ENCODE assay signal across 12 cellular contexts in genomic region chr2:177147834-177148233, GRCh38.
A peak's percentile ranks its signal among the peaks of the same experiment; 100 is the strongest.
DNase-seq lines count a peak whose midpoint lies in the region; ATAC-seq, FAIRE-seq and TF ChIP-seq lines count a peak whose summit lies in the region.
"Had no signal": no experiment of that assay in that cellular context is flagged by ENCODE, and none has a peak within 500 bp of the region (broad histone marks: within the 10 kb centered on the region; RNA-seq: fewer than 3 reads in every experiment).

No MANE protein-coding gene starts in this region.

- intact Hi-C loops in dorsolateral prefrontal cortex (cut with DNase I) = loop anchor here (5.0 kb wide), 3 partner anchors 511 to 1021 kb away; partner anchors contain the start of gene HOXD8 (in 1 of the 2)
- intact Hi-C loops in pancreas (cut with DNase I) = loop anchor here in 1 of 3 donors (10.0 kb wide), 1 partner anchor 1023 kb away; the partner anchor contains the start of genes HOXD8 and HOXD9

- peak overlapping the region in 37 of 59 donors; percentile 42 to 73 (median 57) for H3K4me3 ChIP-seq in dorsolateral prefrontal cortex
- H3K4me3 ChIP-seq in pancreas = no peak overlapping the region
- H3K4me3 ChIP-seq: SJSA1 had no signal

- peak in 3 of 4 donors; percentile 14 to 55 (median 48) for ATAC-seq in pancreas

- DNase-seq in NCI-H82 (lab: John Stamatoyannopoulos, UW) (peak; percentile 61), NCI-H82 treated with DMSO at 0.1 percent for 48 hours (lab: John Stamatoyannopoulos, UW; ENCODE audit: unreplicated experiment) (no peak), NCI-H146 treated with DMSO at 0.1 percent for 48 hours (lab: John Stamatoyannopoulos, UW; ENCODE audit: unreplicated experiment) (peak; percentile 11), dorsolateral prefrontal cortex (no peak), pancreas (no peak), activated gamma-delta T cell (lab: John Stamatoyannopoulos, UW) (no peak), OCI-M1 (lab: John Stamatoyannopoulos, UW) (no peak), erythroblast (lab: John Stamatoyannopoulos, UW) (no peak)
- DNase-seq: activated effector memory CD4-positive, alpha-beta T cell treated with anti-CD3 and anti-CD28 coated beads, Interleukin-2, amount 50 U/mL, for 16 hours; thyroid gland had no signal

- WGBS in pancreas, 2 donors = 25 to 26% methylated on average over 11 of the region's 11 CpGs

- FAIRE-seq in pancreas (lab: Jason Lieb, UNC) = no peak

- H3K4me1 ChIP-seq in pancreas = peaks cover 0 to 8% (median 3%) of the 10 kb centered on the region in 3 donors
- H3K4me1 ChIP-seq: SJSA1 had no signal

- TF ChIP-seq POLR2A in erythroblast (IDR thresholded peaks at IDR 0.05; ENCODE audit: low read length) = no peak

- TF ChIP-seq CTCF in dorsolateral prefrontal cortex (IDR thresholded peaks at IDR 0.05 in 54 of 56, conservative IDR thresholded peaks at IDR 0.05 in 2 of 56; ENCODE audit: low read depth in 1 of 56, partially characterized antibody in 56 of 56) = no peak
- no peak for TF ChIP-seq CTCF in pancreas (IDR thresholded peaks at IDR 0.05)

- H3K27ac ChIP-seq in dorsolateral prefrontal cortex (no peak overlapping the region), pancreas (no peak overlapping the region)
- H3K27ac ChIP-seq: esophagus muscularis mucosa, SJSA1, thyroid gland had no signal

- H3K27me3 ChIP-seq in dorsolateral prefrontal cortex = peaks cover 0 to 54% (median 12%) of the 10 kb centered on the region in 45 donors
- peaks cover 3 to 48% (median 8%) of the 10 kb centered on the region in 4 donors for H3K27me3 ChIP-seq in pancreas
- H3K27me3 ChIP-seq: thyroid gland had no signal

- no peaks in the 10 kb centered on the region for H3K9me3 ChIP-seq in pancreas
- H3K9me3 ChIP-seq: esophagus muscularis mucosa, SJSA1, thyroid gland had no signal

- H3K36me3 ChIP-seq in pancreas = no peaks in the 10 kb centered on the region
- H3K36me3 ChIP-seq: esophagus muscularis mucosa, SJSA1, thyroid gland had no signal

Comparison
In these comparisons a context has a peak if more than half of its experiments do, and no peak if none do; other contexts are left out.
1. DNase-seq: peak in NCI-H82 (single experiment) and NCI-H146 treated with DMSO at 0.1 percent for 48 hours (single experiment); none in NCI-H82 treated with DMSO at 0.1 percent for 48 hours (single experiment), dorsolateral prefrontal cortex (0 of 10), pancreas (0 of 6), activated gamma-delta T cell (single experiment), OCI-M1 (single experiment) and erythroblast (0 of 2).
2. H3K4me3 ChIP-seq: peak in dorsolateral prefrontal cortex (37 of 59); none in pancreas (0 of 4).